ENCODE assay signal across 12 cellular contexts in genomic region chr6:157050537-157051280, GRCh38.
DNase-seq lines count a peak whose midpoint lies in the region; ATAC-seq lines count a peak whose summit lies in the region.
"Had no signal": no experiment of that assay in that cellular context is flagged by ENCODE, and none has a peak within 500 bp of the region (broad histone marks: within the 10 kb centered on the region; RNA-seq: fewer than 3 reads in every experiment).

No MANE protein-coding gene starts in this region.

- no peak overlapping the region for H3K4me3 ChIP-seq in naive thymus-derived CD4-positive, alpha-beta T cell (ENCODE audit: low read length)
- H3K4me3 ChIP-seq in neuronal stem cell (ENCODE audit: low read length in 2 of 2) = no peak overlapping the region

- no peak overlapping the region for H2AFZ ChIP-seq in neuronal stem cell (ENCODE audit: low read length)

- H2BK12ac ChIP-seq in neuronal stem cell (ENCODE audit: low read length) = no peak overlapping the region

- H3K4me1 Mint-ChIP-seq in naive thymus-derived CD4-positive, alpha-beta T cell = peaks cover 21 to 56% (median 38%) of the 10 kb centered on the region in 7 donors

- peak overlapping the region in 1 of 10 donors; percentile 1 for H3K4me3 Mint-ChIP-seq in naive thymus-derived CD4-positive, alpha-beta T cell
- H3K4me3 Mint-ChIP-seq: activated CD4-positive, alpha-beta T cell treated with anti-CD3 and anti-CD28 coated beads for 36 hours had no signal

- H3K36me3 Mint-ChIP-seq in naive thymus-derived CD4-positive, alpha-beta T cell = peaks cover 0 to 3% (median 0%) of the 10 kb centered on the region in 5 donors

- no peaks in the 10 kb centered on the region for H3K9me3 ChIP-seq in naive thymus-derived CD4-positive, alpha-beta T cell (ENCODE audit: control insufficient read depth in 2 of 3, low read length in 3 of 3)
- H3K9me3 ChIP-seq in neuronal stem cell (replicated peaks in 1 of 2; ENCODE audit: control insufficient read depth in 2 of 2, insufficient read depth in 1 of 2, low read depth in 1 of 2, low read length in 2 of 2) = peaks cover under 1 to 5% of the 10 kb centered on the region in 2 donors
- H3K9me3 ChIP-seq: Caco-2 had no signal

- peak; percentile 22 for DNase-seq in EH (ENCODE audit: low read depth)
- peak; percentile 95 for DNase-seq in NCI-H146 treated with DMSO at 0.1 percent for 48 hours (lab: John Stamatoyannopoulos, UW; ENCODE audit: unreplicated experiment)
- DNase-seq in cerebellar cortex (ENCODE audit: low spot score) = peak; percentile 82
- DNase-seq in naive thymus-derived CD4-positive, alpha-beta T cell = no peak
- no peak for DNase-seq in stimulated activated CD4-positive, alpha-beta T cell treated with anti-CD3 and anti-CD28 coated beads, Interleukin-1b, Interleukin-23, amount 100 ng/mL, for 48 hours
- DNase-seq in neuronal stem cell (ENCODE audit: low spot score) = no peak
- DNase-seq in stimulated activated CD4-positive, alpha-beta T cell treated with anti-CD3 and anti-CD28 coated beads, Interleukin-4, amount 100 ng/mL, for 1 hour = no peak
- DNase-seq: activated CD4-positive, alpha-beta T cell treated with anti-CD3 and anti-CD28 coated beads for 36 hours; Caco-2; midbrain; NCI-H1048 had no signal

- no peak for ATAC-seq in naive thymus-derived CD4-positive, alpha-beta T cell
- no peak for ATAC-seq in GM19328 (IDR thresholded peaks at IDR 0.05; ENCODE audit: unreplicated experiment)
- ATAC-seq: activated CD4-positive, alpha-beta T cell treated with anti-CD3 and anti-CD28 coated beads for 36 hours had no signal

- H2BK15ac ChIP-seq in neuronal stem cell (ENCODE audit: low read length) = no peak overlapping the region

- POLR2A ChIA-PET in naive thymus-derived CD4-positive, alpha-beta T cell (lab: Charles Lee) = no interaction called here

- no peak overlapping the region for H2BK120ac ChIP-seq in neuronal stem cell (ENCODE audit: low read depth, low read length)

- peaks cover 17 to 23% of the 10 kb centered on the region in 2 donors for H3K4me1 ChIP-seq in naive thymus-derived CD4-positive, alpha-beta T cell (ENCODE audit: control insufficient read depth in 2 of 2, insufficient read depth in 2 of 2, low read length in 2 of 2)
- peaks cover 0 to 3% of the 10 kb centered on the region in 2 donors for H3K4me1 ChIP-seq in neuronal stem cell (ENCODE audit: control insufficient read depth in 2 of 2, insufficient read depth in 1 of 2, low read depth in 1 of 2, low read length in 2 of 2)

- intact Hi-C loops in naive thymus-derived CD4-positive, alpha-beta T cell (cut with micrococcal nuclease) = loop anchor here in 1 of 2 donors (10.0 kb wide), 1 partner anchor 714 kb away; no protein-coding TSS in a partner anchor

- peak overlapping the region in 5 of 9 donors; percentile 16 to 75 (median 36) for H3K27ac Mint-ChIP-seq in naive thymus-derived CD4-positive, alpha-beta T cell
- H3K27ac Mint-ChIP-seq: activated CD4-positive, alpha-beta T cell treated with anti-CD3 and anti-CD28 coated beads for 36 hours had no signal

- H4K8ac ChIP-seq in neuronal stem cell (ENCODE audit: low read depth, low read length) = no peak overlapping the region

- no peaks in the 10 kb centered on the region for H3K27me3 Mint-ChIP-seq in naive thymus-derived CD4-positive, alpha-beta T cell
- H3K27me3 Mint-ChIP-seq: activated CD4-positive, alpha-beta T cell treated with anti-CD3 and anti-CD28 coated beads for 36 hours had no signal

- no peak overlapping the region for H3K23ac ChIP-seq in neuronal stem cell (ENCODE audit: low read depth, low read length, poor library complexity)

- peaks cover 9% of the 10 kb centered on the region for H3K79me1 ChIP-seq in neuronal stem cell (ENCODE audit: low read depth, low read length)

- 100% methylated on average over 2 of the region's 8 CpGs for WGBS in neuronal stem cell (ENCODE audit: extremely low coverage in 2 of 2, insufficient read length in 2 of 2, insufficient replicate concordance in 1 of 2), 2 donors

- H2BK5ac ChIP-seq in neuronal stem cell (ENCODE audit: low read length) = no peak overlapping the region

- H3K9me3 Mint-ChIP-seq in naive thymus-derived CD4-positive, alpha-beta T cell = no peaks in the 10 kb centered on the region

- no peak overlapping the region for H4K91ac ChIP-seq in neuronal stem cell (ENCODE audit: low read depth, low read length, poor library complexity)

- no peak overlapping the region for H3K18ac ChIP-seq in neuronal stem cell (ENCODE audit: low read length)

- H3K9ac ChIP-seq in neuronal stem cell (ENCODE audit: low read depth, low read length, poor library complexity) = no peak overlapping the region

- no peak overlapping the region for H3K14ac ChIP-seq in neuronal stem cell (ENCODE audit: low read length)

- CTCF ChIA-PET in naive thymus-derived CD4-positive, alpha-beta T cell (lab: Charles Lee) = no interaction called here

- no peak overlapping the region for H2AK5ac ChIP-seq in neuronal stem cell (ENCODE audit: low read depth, low read length)

- no peaks in the 10 kb centered on the region for H3K27me3 ChIP-seq in naive thymus-derived CD4-positive, alpha-beta T cell (ENCODE audit: control insufficient read depth in 2 of 2, insufficient read depth in 2 of 2, low read length in 2 of 2)
- H3K27me3 ChIP-seq in neuronal stem cell (ENCODE audit: control insufficient read depth in 3 of 3, insufficient read depth in 3 of 3, low read depth in 1 of 3, low read length in 3 of 3) = no peaks in the 10 kb centered on the region

- no peaks in the 10 kb centered on the region for H3K36me3 ChIP-seq in naive thymus-derived CD4-positive, alpha-beta T cell (ENCODE audit: control insufficient read depth in 2 of 3, insufficient read depth in 3 of 3, low read length in 3 of 3)
- H3K36me3 ChIP-seq in neuronal stem cell (replicated peaks in 1 of 2; ENCODE audit: control insufficient read depth in 2 of 2, insufficient read depth in 2 of 2, low read length in 2 of 2) = peaks cover 0 to 2% of the 10 kb centered on the region in 2 donors

- no peak overlapping the region for H3K27ac ChIP-seq in naive thymus-derived CD4-positive, alpha-beta T cell (ENCODE audit: low read depth, low read length)
- H3K27ac ChIP-seq in neuronal stem cell (replicated peaks; ENCODE audit: low read length) = no peak overlapping the region

- no peak overlapping the region for H3K4me2 ChIP-seq in neuronal stem cell (ENCODE audit: insufficient read depth, low read length, poor library complexity, severe bottlenecking)

- no peak overlapping the region for H3K4ac ChIP-seq in neuronal stem cell (ENCODE audit: low read length)

Comparison
In these comparisons a context has a peak if more than half of its experiments do, and no peak if none do; other contexts are left out.
1. DNase-seq: peak in EH (single experiment), NCI-H146 treated with DMSO at 0.1 percent for 48 hours (single experiment) and cerebellar cortex (single experiment); none in naive thymus-derived CD4-positive, alpha-beta T cell (0 of 9), stimulated activated CD4-positive, alpha-beta T cell treated with anti-CD3 and anti-CD28 coated beads, Interleukin-1b, Interleukin-23, amount 100 ng/mL, for 48 hours (single experiment), neuronal stem cell (single experiment) and stimulated activated CD4-positive, alpha-beta T cell treated with anti-CD3 and anti-CD28 coated beads, Interleukin-4, amount 100 ng/mL, for 1 hour (single experiment).